Comparison of ENCODE assay signal across 1 cellular context in the genomic region with DNA sequence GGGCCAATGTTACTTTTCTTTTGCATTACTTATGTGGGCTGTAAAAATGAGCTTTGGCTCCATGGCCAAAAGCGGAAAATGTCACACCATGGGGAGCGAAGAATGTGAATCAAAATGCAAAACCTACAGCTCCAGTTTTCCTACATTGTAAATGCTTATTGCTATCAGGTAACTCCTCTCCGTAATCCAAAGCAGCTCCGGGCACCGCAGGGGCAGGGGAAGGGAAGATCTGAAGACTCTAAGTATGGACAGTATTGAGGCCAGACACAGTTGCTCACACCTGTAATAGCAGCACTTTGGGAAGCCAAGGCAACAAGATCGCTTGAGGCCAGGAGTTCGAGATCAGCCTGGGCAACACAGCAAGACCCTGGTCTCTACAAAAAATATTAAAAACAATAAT.
TF ChIP-seq lines count a peak whose summit lies in the region.

No MANE protein-coding gene starts in this region.

TF ChIP-seq in GM23338, 12 proteins besides CTCF, POLR2A, EP300 and RAD21:
- TF ChIP-seq POLR2AphosphoS5 (IDR thresholded peaks at IDR 0.05; ENCODE audit: low read depth) (no peak), EZH2phosphoT487 (IDR thresholded peaks at IDR 0.05; ENCODE audit: unreplicated experiment) (no peak), STAT1 (IDR thresholded peaks at IDR 0.05; ENCODE audit: unreplicated experiment) (no peak), EZH2 (IDR thresholded peaks at IDR 0.05; ENCODE audit: low read depth, unreplicated experiment) (no peak), ZNF114 (CRISPR knock-in tag; IDR thresholded peaks at IDR 0.05) (no peak), CREB1 (CRISPR knock-in tag; IDR thresholded peaks at IDR 0.05; ENCODE audit: low read depth) (no peak), JUNB (IDR thresholded peaks at IDR 0.05; ENCODE audit: unreplicated experiment) (no peak)
- TF ChIP-seq, protein P1, sequence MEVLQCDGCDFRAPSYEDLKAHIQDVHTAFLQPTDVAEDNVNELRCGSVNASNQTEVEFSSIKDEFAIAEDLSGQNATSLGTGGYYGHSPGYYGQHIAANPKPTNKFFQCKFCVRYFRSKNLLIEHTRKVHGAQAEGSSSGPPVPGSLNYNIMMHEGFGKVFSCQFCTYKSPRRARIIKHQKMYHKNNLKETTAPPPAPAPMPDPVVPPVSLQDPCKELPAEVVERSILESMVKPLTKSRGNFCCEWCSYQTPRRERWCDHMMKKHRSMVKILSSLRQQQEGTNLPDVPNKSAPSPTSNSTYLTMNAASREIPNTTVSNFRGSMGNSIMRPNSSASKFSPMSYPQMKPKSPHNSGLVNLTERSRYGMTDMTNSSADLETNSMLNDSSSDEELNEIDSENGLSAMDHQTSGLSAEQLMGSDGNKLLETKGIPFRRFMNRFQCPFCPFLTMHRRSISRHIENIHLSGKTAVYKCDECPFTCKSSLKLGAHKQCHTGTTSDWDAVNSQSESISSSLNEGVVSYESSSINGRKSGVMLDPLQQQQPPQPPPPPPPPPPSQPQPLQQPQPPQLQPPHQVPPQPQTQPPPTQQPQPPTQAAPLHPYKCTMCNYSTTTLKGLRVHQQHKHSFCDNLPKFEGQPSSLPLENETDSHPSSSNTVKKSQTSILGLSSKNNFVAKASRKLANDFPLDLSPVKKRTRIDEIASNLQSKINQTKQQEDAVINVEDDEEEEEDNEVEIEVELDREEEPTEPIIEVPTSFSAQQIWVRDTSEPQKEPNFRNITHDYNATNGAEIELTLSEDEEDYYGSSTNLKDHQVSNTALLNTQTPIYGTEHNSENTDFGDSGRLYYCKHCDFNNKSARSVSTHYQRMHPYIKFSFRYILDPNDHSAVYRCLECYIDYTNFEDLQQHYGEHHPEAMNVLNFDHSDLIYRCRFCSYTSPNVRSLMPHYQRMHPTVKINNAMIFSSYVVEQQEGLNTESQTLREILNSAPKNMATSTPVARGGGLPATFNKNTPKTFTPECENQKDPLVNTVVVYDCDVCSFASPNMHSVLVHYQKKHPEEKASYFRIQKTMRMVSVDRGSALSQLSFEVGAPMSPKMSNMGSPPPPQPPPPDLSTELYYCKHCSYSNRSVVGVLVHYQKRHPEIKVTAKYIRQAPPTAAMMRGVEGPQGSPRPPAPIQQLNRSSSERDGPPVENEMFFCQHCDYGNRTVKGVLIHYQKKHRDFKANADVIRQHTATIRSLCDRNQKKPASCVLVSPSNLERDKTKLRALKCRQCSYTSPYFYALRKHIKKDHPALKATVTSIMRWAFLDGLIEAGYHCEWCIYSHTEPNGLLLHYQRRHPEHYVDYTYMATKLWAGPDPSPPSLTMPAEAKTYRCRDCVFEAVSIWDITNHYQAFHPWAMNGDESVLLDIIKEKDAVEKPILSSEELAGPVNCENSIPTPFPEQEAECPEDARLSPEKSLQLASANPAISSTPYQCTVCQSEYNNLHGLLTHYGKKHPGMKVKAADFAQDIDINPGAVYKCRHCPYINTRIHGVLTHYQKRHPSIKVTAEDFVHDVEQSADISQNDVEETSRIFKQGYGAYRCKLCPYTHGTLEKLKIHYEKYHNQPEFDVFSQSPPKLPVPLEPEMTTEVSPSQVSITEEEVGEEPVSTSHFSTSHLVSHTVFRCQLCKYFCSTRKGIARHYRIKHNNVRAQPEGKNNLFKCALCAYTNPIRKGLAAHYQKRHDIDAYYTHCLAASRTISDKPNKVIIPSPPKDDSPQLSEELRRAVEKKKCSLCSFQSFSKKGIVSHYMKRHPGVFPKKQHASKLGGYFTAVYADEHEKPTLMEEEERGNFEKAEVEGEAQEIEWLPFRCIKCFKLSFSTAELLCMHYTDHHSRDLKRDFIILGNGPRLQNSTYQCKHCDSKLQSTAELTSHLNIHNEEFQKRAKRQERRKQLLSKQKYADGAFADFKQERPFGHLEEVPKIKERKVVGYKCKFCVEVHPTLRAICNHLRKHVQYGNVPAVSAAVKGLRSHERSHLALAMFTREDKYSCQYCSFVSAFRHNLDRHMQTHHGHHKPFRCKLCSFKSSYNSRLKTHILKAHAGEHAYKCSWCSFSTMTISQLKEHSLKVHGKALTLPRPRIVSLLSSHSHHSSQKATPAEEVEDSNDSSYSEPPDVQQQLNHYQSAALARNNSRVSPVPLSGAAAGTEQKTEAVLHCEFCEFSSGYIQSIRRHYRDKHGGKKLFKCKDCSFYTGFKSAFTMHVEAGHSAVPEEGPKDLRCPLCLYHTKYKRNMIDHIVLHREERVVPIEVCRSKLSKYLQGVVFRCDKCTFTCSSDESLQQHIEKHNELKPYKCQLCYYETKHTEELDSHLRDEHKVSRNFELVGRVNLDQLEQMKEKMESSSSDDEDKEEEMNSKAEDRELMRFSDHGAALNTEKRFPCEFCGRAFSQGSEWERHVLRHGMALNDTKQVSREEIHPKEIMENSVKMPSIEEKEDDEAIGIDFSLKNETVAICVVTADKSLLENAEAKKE (CRISPR knock-in tag; IDR thresholded peaks at IDR 0.05) = no peak
